Comparison of ENCODE assay signal across 8 cellular contexts in the genomic region with DNA sequence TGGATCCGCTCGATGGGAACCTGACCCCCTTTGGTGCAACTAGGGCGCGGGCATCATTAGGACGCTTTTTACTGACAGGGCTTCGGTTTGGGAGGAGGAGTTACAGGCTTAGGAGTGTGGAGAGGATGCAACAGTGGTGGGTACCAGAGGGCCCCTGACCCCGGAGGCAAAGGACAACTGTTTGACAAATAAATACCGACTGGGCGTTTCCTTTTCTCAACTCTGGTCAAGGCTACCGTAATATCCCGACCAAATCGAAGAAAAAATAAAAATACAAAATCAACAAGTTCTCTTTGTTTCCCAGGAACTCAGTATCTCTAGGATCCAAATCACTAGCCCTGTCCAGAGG. TPM values are rescaled to one million over a fixed set of nuclear protein-coding genes. Genes with fewer than 3 reads are reported as not detected.
A peak's percentile ranks its signal among the peaks of the same experiment; 100 is the strongest.
DNase-seq lines count a peak whose midpoint lies in the region; ATAC-seq and TF ChIP-seq lines count a peak whose summit lies in the region.

No MANE protein-coding gene starts in this region.

- POLR2A ChIA-PET in T-cell (lab: Charles Lee): no interaction called here

- DNase-seq in T-cell (no peak), left cardiac atrium (no peak), sigmoid colon (no peak), NCI-H2029 treated with DMSO at 0.1 percent for 48 hours (lab: John Stamatoyannopoulos, UW) (no peak), G401 (ENCODE audit: low spot score) (no peak), NCI-H2227 (lab: John Stamatoyannopoulos, UW; ENCODE audit: unreplicated experiment) (no peak), hypothalamus (lab: John Stamatoyannopoulos, UW) (no peak)

- intact Hi-C loops in left cardiac atrium (cut with DNase I) (no loop called here), sigmoid colon (cut with DNase I) (loop anchor here (5.0 to 10.0 kb wide), 2 partner anchors 45 to 98 kb away; no protein-coding TSS in a partner anchor)

- H3K4me3 ChIP-seq in sigmoid colon: peak overlapping the region; percentile 46 to 63 (median 54)

- no peaks in the 10 kb centered on the region for H3K9me3 Mint-ChIP-seq in T-cell

- peaks cover 50% of the 10 kb centered on the region in 2 donors for H3K27me3 Mint-ChIP-seq in T-cell

- H3K36me3 Mint-ChIP-seq in T-cell: no peaks in the 10 kb centered on the region

- 4 to 11% methylated on average over 12 of the region's 12 CpGs for WGBS in sigmoid colon, 2 donors

- no peak overlapping the region for H3K27ac Mint-ChIP-seq in T-cell

- no peak for TF ChIP-seq EP300 in sigmoid colon (IDR thresholded peaks at IDR 0.05)

- H3K36me3 ChIP-seq in sigmoid colon: no peaks in the 10 kb centered on the region

- H3K9me3 ChIP-seq in sigmoid colon: no peaks in the 10 kb centered on the region

- peak overlapping the region; percentile 63 to 84 (median 72) for H3K27ac ChIP-seq in sigmoid colon

- peaks cover 0 to 45% (median 26%) of the 10 kb centered on the region in 4 donors for H3K4me1 ChIP-seq in sigmoid colon

- no peak for TF ChIP-seq POLR2A in sigmoid colon (IDR thresholded peaks at IDR 0.05)

- peak overlapping the region in 2 of 3 donors; percentile 23 to 62 for H3K4me3 Mint-ChIP-seq in T-cell

- TF ChIP-seq CTCF in sigmoid colon (IDR thresholded peaks at IDR 0.05): no peak

- ATAC-seq in GM19463 (IDR thresholded peaks at IDR 0.05; ENCODE audit: unreplicated experiment) (peak; percentile 3), T-cell (replicated peaks in 1 of 4) (no peak), left cardiac atrium (peak; percentile 1 to 4)

- in situ Hi-C loops in G401 (cut with HindIII; ENCODE audit: low sequenced_read_pairs): no loop called here

- peaks cover 6 to 13% (median 10%) of the 10 kb centered on the region in 3 donors for H3K4me1 Mint-ChIP-seq in T-cell

- H3K27me3 ChIP-seq in sigmoid colon: no peaks in the 10 kb centered on the region

- CTCF ChIA-PET in T-cell (lab: Charles Lee): no interaction called here

RNA-seq across cellular contexts. Expression of a gene that starts 0.3 kb away (rescaled TPM):
- total RNA-seq in T-cell (under 1 TPM in 2 of 5 donors, not detected in 3; 0.03 to 0.10 TPM), left cardiac atrium (10 to 100 TPM; 13.3 to 23.4 TPM), sigmoid colon (10 to 100 TPM in 3 of 4 donors, 1 to 10 TPM in 1; 6.1 to 30.7 (median 10.2) TPM)
- polyA plus RNA-seq in sigmoid colon: under 1 TPM; 0.60 to 0.74 (median 0.69) TPM
- total RNA-seq in G401 (2014; rRNA removed; shearing (Covaris generic)): not detected in 2 replicates

Comparison
In these comparisons a context has a peak if more than half of its experiments do, and no peak if none do; other contexts are left out.
1. ATAC-seq: peak in GM19463 (single experiment) and left cardiac atrium (2 of 2); none in T-cell (0 of 4).